ENCODE assay signal across 1 cellular context in the genomic region with DNA sequence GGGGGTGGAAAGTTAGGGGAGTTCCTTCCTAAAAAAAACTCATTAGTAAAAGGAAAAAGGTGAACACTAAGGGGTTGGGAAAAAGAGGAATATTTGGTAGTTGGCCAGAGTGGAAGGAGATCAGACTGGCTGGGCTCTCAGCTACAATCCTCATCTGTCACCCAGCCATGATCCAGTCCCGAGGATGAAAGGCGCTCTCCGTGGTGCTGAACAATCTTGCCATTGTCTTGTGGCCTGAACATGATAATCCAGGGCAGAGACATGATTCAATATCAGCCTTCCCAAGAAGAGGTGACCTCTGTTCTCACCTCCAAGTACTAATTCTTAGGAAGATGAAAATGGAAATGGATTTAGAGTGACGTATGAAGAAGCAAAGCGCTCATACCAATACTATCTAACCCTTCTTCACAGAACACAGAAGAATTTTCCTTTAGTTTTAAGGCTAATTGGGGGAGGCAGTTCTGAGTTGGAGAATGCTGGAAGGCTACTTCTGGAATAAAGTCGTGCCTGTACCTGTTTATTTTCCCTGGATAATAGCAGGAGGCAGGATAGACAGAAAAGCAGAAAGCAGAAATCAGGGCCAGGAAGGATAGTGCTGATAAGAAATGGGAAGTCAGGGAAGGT.
TF ChIP-seq lines count a peak whose summit lies in the region.

No MANE protein-coding gene starts in this region.

TF ChIP-seq in GM12878, 131 proteins besides CTCF, POLR2A, EP300 and RAD21:
- no peak for TF ChIP-seq NR2C2 (IDR thresholded peaks at IDR 0.05; ENCODE audit: borderline replicate concordance, control insufficient read depth, insufficient read length, low read depth)
- TF ChIP-seq GATAD2B (conservative IDR thresholded peaks at IDR 0.05; ENCODE audit: low read depth): no peak
- no peak for TF ChIP-seq KLF5 (IDR thresholded peaks at IDR 0.05; ENCODE audit: partially characterized antibody)
- TF ChIP-seq, protein P1, sequence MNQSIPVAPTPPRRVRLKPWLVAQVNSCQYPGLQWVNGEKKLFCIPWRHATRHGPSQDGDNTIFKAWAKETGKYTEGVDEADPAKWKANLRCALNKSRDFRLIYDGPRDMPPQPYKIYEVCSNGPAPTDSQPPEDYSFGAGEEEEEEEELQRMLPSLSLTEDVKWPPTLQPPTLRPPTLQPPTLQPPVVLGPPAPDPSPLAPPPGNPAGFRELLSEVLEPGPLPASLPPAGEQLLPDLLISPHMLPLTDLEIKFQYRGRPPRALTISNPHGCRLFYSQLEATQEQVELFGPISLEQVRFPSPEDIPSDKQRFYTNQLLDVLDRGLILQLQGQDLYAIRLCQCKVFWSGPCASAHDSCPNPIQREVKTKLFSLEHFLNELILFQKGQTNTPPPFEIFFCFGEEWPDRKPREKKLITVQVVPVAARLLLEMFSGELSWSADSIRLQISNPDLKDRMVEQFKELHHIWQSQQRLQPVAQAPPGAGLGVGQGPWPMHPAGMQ (IDR thresholded peaks at IDR 0.05; ENCODE audit: borderline replicate concordance): no peak
- TF ChIP-seq, protein P2, sequence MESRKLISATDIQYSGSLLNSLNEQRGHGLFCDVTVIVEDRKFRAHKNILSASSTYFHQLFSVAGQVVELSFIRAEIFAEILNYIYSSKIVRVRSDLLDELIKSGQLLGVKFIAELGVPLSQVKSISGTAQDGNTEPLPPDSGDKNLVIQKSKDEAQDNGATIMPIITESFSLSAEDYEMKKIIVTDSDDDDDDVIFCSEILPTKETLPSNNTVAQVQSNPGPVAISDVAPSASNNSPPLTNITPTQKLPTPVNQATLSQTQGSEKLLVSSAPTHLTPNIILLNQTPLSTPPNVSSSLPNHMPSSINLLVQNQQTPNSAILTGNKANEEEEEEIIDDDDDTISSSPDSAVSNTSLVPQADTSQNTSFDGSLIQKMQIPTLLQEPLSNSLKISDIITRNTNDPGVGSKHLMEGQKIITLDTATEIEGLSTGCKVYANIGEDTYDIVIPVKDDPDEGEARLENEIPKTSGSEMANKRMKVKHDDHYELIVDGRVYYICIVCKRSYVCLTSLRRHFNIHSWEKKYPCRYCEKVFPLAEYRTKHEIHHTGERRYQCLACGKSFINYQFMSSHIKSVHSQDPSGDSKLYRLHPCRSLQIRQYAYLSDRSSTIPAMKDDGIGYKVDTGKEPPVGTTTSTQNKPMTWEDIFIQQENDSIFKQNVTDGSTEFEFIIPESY (IDR thresholded peaks at IDR 0.05): no peak
- TF ChIP-seq YY1 (IDR thresholded peaks at IDR 0.05; ENCODE audit: low read depth, low read length): no peak
- TF ChIP-seq, protein P3, sequence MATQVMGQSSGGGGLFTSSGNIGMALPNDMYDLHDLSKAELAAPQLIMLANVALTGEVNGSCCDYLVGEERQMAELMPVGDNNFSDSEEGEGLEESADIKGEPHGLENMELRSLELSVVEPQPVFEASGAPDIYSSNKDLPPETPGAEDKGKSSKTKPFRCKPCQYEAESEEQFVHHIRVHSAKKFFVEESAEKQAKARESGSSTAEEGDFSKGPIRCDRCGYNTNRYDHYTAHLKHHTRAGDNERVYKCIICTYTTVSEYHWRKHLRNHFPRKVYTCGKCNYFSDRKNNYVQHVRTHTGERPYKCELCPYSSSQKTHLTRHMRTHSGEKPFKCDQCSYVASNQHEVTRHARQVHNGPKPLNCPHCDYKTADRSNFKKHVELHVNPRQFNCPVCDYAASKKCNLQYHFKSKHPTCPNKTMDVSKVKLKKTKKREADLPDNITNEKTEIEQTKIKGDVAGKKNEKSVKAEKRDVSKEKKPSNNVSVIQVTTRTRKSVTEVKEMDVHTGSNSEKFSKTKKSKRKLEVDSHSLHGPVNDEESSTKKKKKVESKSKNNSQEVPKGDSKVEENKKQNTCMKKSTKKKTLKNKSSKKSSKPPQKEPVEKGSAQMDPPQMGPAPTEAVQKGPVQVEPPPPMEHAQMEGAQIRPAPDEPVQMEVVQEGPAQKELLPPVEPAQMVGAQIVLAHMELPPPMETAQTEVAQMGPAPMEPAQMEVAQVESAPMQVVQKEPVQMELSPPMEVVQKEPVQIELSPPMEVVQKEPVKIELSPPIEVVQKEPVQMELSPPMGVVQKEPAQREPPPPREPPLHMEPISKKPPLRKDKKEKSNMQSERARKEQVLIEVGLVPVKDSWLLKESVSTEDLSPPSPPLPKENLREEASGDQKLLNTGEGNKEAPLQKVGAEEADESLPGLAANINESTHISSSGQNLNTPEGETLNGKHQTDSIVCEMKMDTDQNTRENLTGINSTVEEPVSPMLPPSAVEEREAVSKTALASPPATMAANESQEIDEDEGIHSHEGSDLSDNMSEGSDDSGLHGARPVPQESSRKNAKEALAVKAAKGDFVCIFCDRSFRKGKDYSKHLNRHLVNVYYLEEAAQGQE (IDR thresholded peaks at IDR 0.05; ENCODE audit: low read depth, low read length): peak; percentile 92
